Comparison of ENCODE assay signal across 16 cellular contexts in genomic region chr2:131039535-131039907, GRCh38. TPM values are rescaled to one million over a fixed set of nuclear protein-coding genes. Genes with fewer than 3 reads are reported as not detected.
DNase-seq lines count a peak whose midpoint lies in the region; ATAC-seq and TF ChIP-seq lines count a peak whose summit lies in the region.
"Had no signal": no experiment of that assay in that cellular context is flagged by ENCODE, and none has a peak within 500 bp of the region (broad histone marks: within the 10 kb centered on the region; RNA-seq: fewer than 3 reads in every experiment).

No MANE protein-coding gene starts in this region.

- intact Hi-C loops in CD4-positive, alpha-beta T cell (cut with DNase I, micrococcal nuclease): no loop called here

- no peaks in the 10 kb centered on the region for H3K9me3 Mint-ChIP-seq in CD4-positive, alpha-beta T cell
- H3K9me3 Mint-ChIP-seq in activated naive CD8-positive, alpha-beta T cell treated with anti-CD3 and anti-CD28 coated beads, Interleukin-2, amount 50 U/mL, for 24 hours: no peaks in the 10 kb centered on the region
- no peaks in the 10 kb centered on the region; the same call in 2 of the 3 replicates for H3K9me3 Mint-ChIP-seq in GM23338
- H3K9me3 Mint-ChIP-seq: activated CD4-positive, alpha-beta memory T cell treated with anti-CD3 and anti-CD28 coated beads for 36 hours; activated T-helper 2 cell treated with anti-CD3 and anti-CD28 coated beads, Interferon-gamma antibody, Interleukin-2, Interleukin-4, amounts not matched to agents 10 μg/mL and 5 μg/mL and 100 μg/mL, durations not matched to agents 14 hours and 24 hours and 36 hours; stimulated activated naive B cell treated with anti-CD40 and anti-IgM and Interleukin-4, amounts not matched to agents 10 μg/mL and 1 μg/mL and 100 μg/mL, for 72 hours had no signal

- H4K20me1 ChIP-seq in GM23338 (replicated peaks; ENCODE audit: insufficient read depth): no peaks in the 10 kb centered on the region
- H4K20me1 ChIP-seq in hepatocyte (ENCODE audit: insufficient read depth, poor library complexity, severe bottlenecking): no peaks in the 10 kb centered on the region

- H3K9me2 ChIP-seq in GM23338 (ENCODE audit: insufficient read depth) (no peaks in the 10 kb centered on the region), hepatocyte (replicated peaks; ENCODE audit: insufficient read depth) (no peaks in the 10 kb centered on the region)

- H3K27me3 ChIP-seq in CD4-positive, alpha-beta T cell (ENCODE audit: control insufficient read depth, insufficient read depth, low read length): peaks cover 3% of the 10 kb centered on the region
- H3K27me3 ChIP-seq in right atrium auricular region (no peaks in the 10 kb centered on the region), skeletal muscle tissue (ENCODE audit: control insufficient read depth in 3 of 3, insufficient read depth in 3 of 3, low read length in 3 of 3) (peaks cover 0 to 4% (median 0%) of the 10 kb centered on the region in 3 donors), GM23338 (ENCODE audit: insufficient read depth) (peaks cover 13% of the 10 kb centered on the region), hepatocyte (no peaks in the 10 kb centered on the region)

- H3K27ac Mint-ChIP-seq in CD4-positive, alpha-beta T cell: peak overlapping the region; percentile 27
- H3K27ac Mint-ChIP-seq in activated naive CD8-positive, alpha-beta T cell treated with anti-CD3 and anti-CD28 coated beads, Interleukin-2, amount 50 U/mL, for 24 hours: no peak overlapping the region
- H3K27ac Mint-ChIP-seq in GM23338: no peak overlapping the region
- H3K27ac Mint-ChIP-seq: activated CD4-positive, alpha-beta memory T cell treated with anti-CD3 and anti-CD28 coated beads for 36 hours; activated T-helper 2 cell treated with anti-CD3 and anti-CD28 coated beads, Interferon-gamma antibody, Interleukin-2, Interleukin-4, amounts not matched to agents 10 μg/mL and 5 μg/mL and 100 μg/mL, durations not matched to agents 14 hours and 24 hours and 36 hours; stimulated activated naive B cell treated with anti-CD40 and anti-IgM and Interleukin-4, amounts not matched to agents 10 μg/mL and 1 μg/mL and 100 μg/mL, for 72 hours had no signal

- H3K4me3 Mint-ChIP-seq in CD4-positive, alpha-beta T cell: peak overlapping the region; percentile 72
- H3K4me3 Mint-ChIP-seq in activated naive CD8-positive, alpha-beta T cell treated with anti-CD3 and anti-CD28 coated beads, Interleukin-2, amount 50 U/mL, for 24 hours: peak overlapping the region; percentile 32
- H3K4me3 Mint-ChIP-seq in GM23338: no peak overlapping the region

- peaks cover 6% of the 10 kb centered on the region for H3K36me3 Mint-ChIP-seq in CD4-positive, alpha-beta T cell (ENCODE audit: low read depth)
- H3K36me3 Mint-ChIP-seq in activated naive CD8-positive, alpha-beta T cell treated with anti-CD3 and anti-CD28 coated beads, Interleukin-2, amount 50 U/mL, for 24 hours (ENCODE audit: low read depth): no peaks in the 10 kb centered on the region
- H3K36me3 Mint-ChIP-seq in GM23338 (ENCODE audit: low read depth): no peaks in the 10 kb centered on the region; the same call in 2 of the 3 replicates
- H3K36me3 Mint-ChIP-seq: activated CD4-positive, alpha-beta memory T cell treated with anti-CD3 and anti-CD28 coated beads for 36 hours had no signal

- H3K27me3 Mint-ChIP-seq in CD4-positive, alpha-beta T cell: peaks cover 14% of the 10 kb centered on the region
- peaks cover 8% of the 10 kb centered on the region for H3K27me3 Mint-ChIP-seq in activated naive CD8-positive, alpha-beta T cell treated with anti-CD3 and anti-CD28 coated beads, Interleukin-2, amount 50 U/mL, for 24 hours
- H3K27me3 Mint-ChIP-seq in GM23338 (ENCODE audit: insufficient read depth, low read depth, poor library complexity): peaks cover 30% of the 10 kb centered on the region
- H3K27me3 Mint-ChIP-seq: activated CD4-positive, alpha-beta memory T cell treated with anti-CD3 and anti-CD28 coated beads for 36 hours had no signal

- H3K4me1 ChIP-seq in right atrium auricular region (peaks cover 0 to 17% of the 10 kb centered on the region in 2 donors), skeletal muscle tissue (ENCODE audit: control insufficient read depth in 3 of 3, insufficient read depth in 3 of 3, low read length in 3 of 3) (peaks cover 21 to 63% (median 44%) of the 10 kb centered on the region in 3 donors), GM23338 (ENCODE audit: insufficient read depth) (no peaks in the 10 kb centered on the region; the same call in 1 of the 2 replicates), hepatocyte (ENCODE audit: insufficient read depth) (peaks cover 7% of the 10 kb centered on the region)
- H3K4me1 ChIP-seq: HAP-1 had no signal

- ATAC-seq in CD4-positive, alpha-beta T cell (ENCODE audit: poor library complexity): no peak
- no peak for ATAC-seq in activated naive CD8-positive, alpha-beta T cell treated with anti-CD3 and anti-CD28 coated beads, Interleukin-2, amount 50 U/mL, for 24 hours
- ATAC-seq in GM23338: no peak

- H2AFZ ChIP-seq in GM23338 (no peak overlapping the region), hepatocyte (no peak overlapping the region)

- POLR2A ChIA-PET in CD4-positive, alpha-beta T cell (lab: Charles Lee): interaction anchor here (0.6 to 3.4 kb wide), 2 partner anchors 53 to 65 kb away, joined by 3 to 32 read pairs; partner anchors contain the start of genes FAM168B and PLEKHB2

- H3K4me2 ChIP-seq in GM23338: no peak overlapping the region
- no peak overlapping the region for H3K4me2 ChIP-seq in hepatocyte

- H3K27ac ChIP-seq in CD4-positive, alpha-beta T cell (ENCODE audit: low read depth, low read length): no peak overlapping the region
- H3K27ac ChIP-seq in right atrium auricular region (no peak overlapping the region), skeletal muscle tissue (ENCODE audit: low read depth, low read length) (no peak overlapping the region), GM23338 (ENCODE audit: low read depth) (no peak overlapping the region), hepatocyte (no peak overlapping the region)

- DNase-seq in CD4-positive, alpha-beta T cell: peak in 1 of 10 experiments; percentile 32
- DNase-seq in activated naive CD8-positive, alpha-beta T cell treated with anti-CD3 and anti-CD28 coated beads, Interleukin-2, amount 50 U/mL, for 24 hours: no peak
- DNase-seq in right atrium auricular region (ENCODE audit: low spot score): peak; percentile 16
- no peak for DNase-seq in SW 1271 (lab: John Stamatoyannopoulos, UW)
- DNase-seq in GM23338 (ENCODE audit: low spot score): no peak
- DNase-seq in HUDEP-2 (lab: John Stamatoyannopoulos, UW; ENCODE audit: unreplicated experiment in 76 of 76): no peak
- no peak for DNase-seq in hepatocyte (ENCODE audit: low spot score)
- DNase-seq: AML-193; DND-41; kidney; NCI-H1105 treated with DMSO at 0.1 percent for 48 hours; stimulated activated naive B cell treated with anti-CD40 and anti-IgM and Interleukin-4, amounts not matched to agents 10 μg/mL and 1 μg/mL and 100 μg/mL, for 72 hours had no signal

- H3K79me2 ChIP-seq in GM23338 (replicated peaks; ENCODE audit: insufficient read depth): no peaks in the 10 kb centered on the region
- H3K79me2 ChIP-seq in hepatocyte: no peaks in the 10 kb centered on the region

- H3K9ac ChIP-seq in skeletal muscle tissue (ENCODE audit: low read depth in 1 of 3, low read length in 3 of 3): peak overlapping the region in 1 of 3 donors; percentile 33

- H3K9me3 ChIP-seq in CD4-positive, alpha-beta T cell (ENCODE audit: control insufficient read depth, low read length): no peaks in the 10 kb centered on the region
- H3K9me3 ChIP-seq in right atrium auricular region: no peaks in the 10 kb centered on the region
- no peaks in the 10 kb centered on the region for H3K9me3 ChIP-seq in skeletal muscle tissue (ENCODE audit: control insufficient read depth in 3 of 3, low read length in 3 of 3)
- no peaks in the 10 kb centered on the region for H3K9me3 ChIP-seq in hepatocyte (ENCODE audit: low read depth)
- H3K9me3 ChIP-seq: HAP-1 had no signal

- H3K4me3 ChIP-seq in right atrium auricular region: peak overlapping the region in 1 of 2 donors; percentile 27
- peak overlapping the region in 2 of 3 donors; percentile 14 to 29 for H3K4me3 ChIP-seq in skeletal muscle tissue (ENCODE audit: low read length in 3 of 3)
- no peak overlapping the region for H3K4me3 ChIP-seq in GM23338
- H3K4me3 ChIP-seq in hepatocyte: no peak overlapping the region
- H3K4me3 ChIP-seq: HAP-1 had no signal

- CTCF ChIA-PET in CD4-positive, alpha-beta T cell (lab: Charles Lee): no interaction called here

- no peaks in the 10 kb centered on the region for H3F3A ChIP-seq in GM23338 (replicated peaks; ENCODE audit: low read depth)

- 98% methylated on average over 23 of the region's 23 CpGs for WGBS in hepatocyte (ENCODE audit: low lambda C conversion rate, missing lambda C conversion rate)

- no peak for TF ChIP-seq CTCF in CD4-positive, alpha-beta T cell (IDR thresholded peaks at IDR 0.05)
- TF ChIP-seq CTCF in right atrium auricular region (IDR thresholded peaks at IDR 0.05) (no peak), GM23338 (conservative IDR thresholded peaks at IDR 0.05; ENCODE audit: low read depth in 2 of 2) (no peak), hepatocyte (IDR thresholded peaks at IDR 0.05; ENCODE audit: poor library complexity) (no peak)

- peaks cover 33% of the 10 kb centered on the region for H3K4me1 Mint-ChIP-seq in CD4-positive, alpha-beta T cell (ENCODE audit: low read depth)
- peaks cover 31% of the 10 kb centered on the region for H3K4me1 Mint-ChIP-seq in activated naive CD8-positive, alpha-beta T cell treated with anti-CD3 and anti-CD28 coated beads, Interleukin-2, amount 50 U/mL, for 24 hours
- H3K4me1 Mint-ChIP-seq in GM23338: peaks cover 9% of the 10 kb centered on the region; the same call in 2 of the 3 replicates

- no peaks in the 10 kb centered on the region for H3K36me3 ChIP-seq in right atrium auricular region
- peaks cover 0 to 3% (median 2%) of the 10 kb centered on the region in 3 donors for H3K36me3 ChIP-seq in skeletal muscle tissue (ENCODE audit: control insufficient read depth in 3 of 3, insufficient read depth in 3 of 3, low read length in 3 of 3)
- no peaks in the 10 kb centered on the region for H3K36me3 ChIP-seq in GM23338 (ENCODE audit: insufficient read depth)
- no peaks in the 10 kb centered on the region for H3K36me3 ChIP-seq in hepatocyte (replicated peaks; ENCODE audit: insufficient read depth, low read depth)
- H3K36me3 ChIP-seq: HAP-1 had no signal

TF ChIP-seq in GM23338, 12 proteins besides CTCF, POLR2A, EP300 and RAD21 (continues in another document):
- TF ChIP-seq EZH2 (IDR thresholded peaks at IDR 0.05; ENCODE audit: low read depth, unreplicated experiment) (no peak), EZH2phosphoT487 (IDR thresholded peaks at IDR 0.05; ENCODE audit: unreplicated experiment) (no peak)

RNA-seq across cellular contexts. Expression of gene FAM168B, which starts 53.7 kb away (rescaled TPM):
- total RNA-seq in CD4-positive, alpha-beta T cell: 10 to 100 TPM; 74.1 to 76.4 TPM
- total RNA-seq in right atrium auricular region (100 to 1,000 TPM in 1 of 2 donors, 10 to 100 TPM in 1; 97.8 to 124 TPM), skeletal muscle tissue (57.4 TPM), hepatocyte (116 and 123 TPM in 2 replicates)
- 70.5 and 76.8 TPM in 2 replicates for total RNA-seq in GM23338 (2014; rRNA removed; shearing (Covaris generic))
- polyA plus RNA-seq in GM23338 (2016; fragmentation: Nextera tagmentation; extraction: Ambion mirVana) (18.8 and 19.1 TPM in 2 replicates), hepatocyte (40.0 and 45.2 TPM in 2 replicates)

Comparison
In these comparisons a context has a peak if more than half of its experiments do, and no peak if none do; other contexts are left out.
1. H3K4me3 ChIP-seq: peak in skeletal muscle tissue (2 of 3); none in GM23338 (single experiment) and hepatocyte (single experiment).